10 cellular contexts compared by ENCODE assay signal in the genomic region with DNA sequence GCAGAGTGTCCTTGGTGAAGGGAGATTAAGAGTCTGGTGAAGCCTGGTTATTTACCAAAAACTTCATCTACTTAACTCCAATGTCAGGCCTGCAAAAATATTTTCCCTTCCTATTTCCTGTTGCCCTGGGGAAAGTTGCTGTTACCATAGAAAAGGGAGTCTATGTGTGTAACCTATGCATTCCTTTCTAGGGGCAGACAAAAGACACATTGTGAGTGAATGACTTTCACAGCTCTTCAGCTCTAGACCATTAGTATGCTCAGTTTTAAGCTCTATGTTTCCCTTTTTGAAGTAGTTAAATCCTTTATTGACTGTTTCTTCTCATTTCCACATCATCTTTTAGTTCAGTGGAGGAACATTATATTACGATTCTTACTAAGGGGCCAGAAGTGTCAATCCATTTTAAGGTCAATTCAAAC. TPM values are rescaled to one million over a fixed set of nuclear protein-coding genes. Genes with fewer than 3 reads are reported as not detected.
DNase-seq lines count a peak whose midpoint lies in the region; ATAC-seq and TF ChIP-seq lines count a peak whose summit lies in the region.
"Had no signal": no experiment of that assay in that cellular context is flagged by ENCODE, and none has a peak within 500 bp of the region (broad histone marks: within the 10 kb centered on the region; RNA-seq: fewer than 3 reads in every experiment).

No MANE protein-coding gene starts in this region.

- no peaks in the 10 kb centered on the region for H3K27me3 ChIP-seq in A673 (replicated peaks; ENCODE audit: insufficient read depth, low read depth, low read length, poor library complexity)
- H3K27me3 ChIP-seq in HUES48 (ENCODE audit: control insufficient read depth, insufficient read depth, low read length) = no peaks in the 10 kb centered on the region
- H3K27me3 ChIP-seq in brain microvascular endothelial cell (replicated peaks) = no peaks in the 10 kb centered on the region
- no peaks in the 10 kb centered on the region for H3K27me3 ChIP-seq in upper lobe of right lung
- H3K27me3 ChIP-seq: BE2C had no signal

- H3K9me3 ChIP-seq in A673 (ENCODE audit: low read depth, low read length, poor library complexity, severe bottlenecking) = peaks cover 7% of the 10 kb centered on the region
- 0 out of 2 replicates have a peak, but pooled peaks cover 3% of the 10 kb centered on the region for H3K9me3 ChIP-seq in HUES48 (ENCODE audit: control insufficient read depth, insufficient read depth, low read length)
- no peaks in the 10 kb centered on the region for H3K9me3 ChIP-seq in upper lobe of right lung
- H3K9me3 ChIP-seq: BE2C had no signal

- H3K4me1 ChIP-seq in A673 (ENCODE audit: insufficient read depth, low read length, poor library complexity, severe bottlenecking) = peaks cover 29% of the 10 kb centered on the region
- H3K4me1 ChIP-seq in HUES48 (ENCODE audit: control insufficient read depth, insufficient read depth, low read length) = peaks cover 21% of the 10 kb centered on the region
- H3K4me1 ChIP-seq in upper lobe of right lung = no peaks in the 10 kb centered on the region
- H3K4me1 ChIP-seq: BE2C had no signal

- TF ChIP-seq CTCF in A673 (conservative IDR thresholded peaks at IDR 0.05; ENCODE audit: low read depth, low read length) = no peak
- no peak for TF ChIP-seq CTCF in brain microvascular endothelial cell (IDR thresholded peaks at IDR 0.05; ENCODE audit: low read depth, low read length, missing control alignments)
- no peak for TF ChIP-seq CTCF in upper lobe of right lung (IDR thresholded peaks at IDR 0.05)

- DNase-seq in A673 (ENCODE audit: low spot score) (peak; percentile 80), brain microvascular endothelial cell (peak; percentile 69), iris pigment epithelial cell (ENCODE audit: low read depth) (peak; percentile 73), nucleus accumbens (lab: John Stamatoyannopoulos, UW) (no peak), sciatic nerve (ENCODE audit: low spot score) (no peak), upper lobe of right lung (no peak)
- no peak for DNase-seq in activated naive CD4-positive, alpha-beta T cell treated with Interleukin-2 at 50 U/mL for 16 hours
- DNase-seq: BE2C; naive thymus-derived CD4-positive, alpha-beta T cell had no signal

- CTCF ChIA-PET in A673 (lab: Charles Lee) = no interaction called here

- no peak overlapping the region for H3K4me3 ChIP-seq in A673 (ENCODE audit: low read depth, low read length, poor library complexity, severe bottlenecking)
- H3K4me3 ChIP-seq in HUES48 (ENCODE audit: low read depth, low read length) = no peak overlapping the region
- H3K4me3 ChIP-seq in brain microvascular endothelial cell (ENCODE audit: low read depth, low read length) = no peak overlapping the region
- H3K4me3 ChIP-seq in upper lobe of right lung = no peak overlapping the region

- intact Hi-C loops in A673 (cut with micrococcal nuclease; ENCODE audit: unreplicated experiment) (no loop called here), sciatic nerve (cut with DNase I) (no loop called here), upper lobe of right lung (cut with DNase I) (no loop called here)

- H3K9ac ChIP-seq in HUES48 (ENCODE audit: low read depth, low read length) = no peak overlapping the region

- no TSS peak for BruUV-seq in A673 (replicated peaks; lab: Mats Ljungman, UMichigan)

- POLR2A ChIA-PET in A673 (lab: Charles Lee; ENCODE audit: low non-redundant PET) = no interaction called here

- ATAC-seq in sciatic nerve (no peak), upper lobe of right lung (no peak)
- ATAC-seq: naive thymus-derived CD4-positive, alpha-beta T cell had no signal

- in situ Hi-C loops in brain microvascular endothelial cell (cut with HindIII; ENCODE audit: low pct_ligation_motif_present, low sequenced_read_pairs) = no loop called here

- H3K27ac ChIP-seq in A673 (ENCODE audit: low read depth, low read length, poor library complexity, severe bottlenecking) (peak overlapping the region; percentile 57), HUES48 (ENCODE audit: low read depth, low read length) (peak overlapping the region; percentile 83), brain microvascular endothelial cell (peak overlapping the region; percentile 93), upper lobe of right lung (no peak overlapping the region)

- H3K36me3 ChIP-seq in A673 (ENCODE audit: insufficient read depth, low read length, poor library complexity, severe bottlenecking) (no peaks in the 10 kb centered on the region), HUES48 (ENCODE audit: control insufficient read depth, insufficient read depth, low read length) (no peaks in the 10 kb centered on the region), brain microvascular endothelial cell (replicated peaks) (no peaks in the 10 kb centered on the region), upper lobe of right lung (no peaks in the 10 kb centered on the region)
- H3K36me3 ChIP-seq: BE2C had no signal

RNA-seq across cellular contexts. Expression of a gene that starts 45.6 kb away (rescaled TPM):
- total RNA-seq in A673 (2021) = 49.2 and 52.9 TPM in 2 replicates
- 132 TPM for total RNA-seq in sciatic nerve
- 74.1 TPM for total RNA-seq in upper lobe of right lung

Comparison
In these comparisons a context has a peak if more than half of its experiments do, and no peak if none do; other contexts are left out.
1. DNase-seq: peak in A673 (single experiment), brain microvascular endothelial cell (single experiment) and iris pigment epithelial cell (single experiment); none in nucleus accumbens (0 of 56), sciatic nerve (single experiment), upper lobe of right lung (single experiment) and activated naive CD4-positive, alpha-beta T cell treated with Interleukin-2 at 50 U/mL for 16 hours (single experiment).